ENCODE assay signal across 9 cellular contexts in genomic region chr16:79089735-79090284, GRCh38.
A peak's percentile ranks its signal among the peaks of the same experiment; 100 is the strongest.
DNase-seq lines count a peak whose midpoint lies in the region; ATAC-seq and TF ChIP-seq lines count a peak whose summit lies in the region.
"Had no signal": no experiment of that assay in that cellular context is flagged by ENCODE, and none has a peak within 500 bp of the region (broad histone marks: within the 10 kb centered on the region; RNA-seq: fewer than 3 reads in every experiment).

No MANE protein-coding gene starts in this region.

- peak overlapping the region; percentile 12 for H3K27ac Mint-ChIP-seq in CD8-positive, alpha-beta T cell
- H3K27ac Mint-ChIP-seq in activated T-helper 17 cell treated with anti-CD3 and anti-CD28 coated beads, Interleukin-2, amount 50 U/mL, for 72 hours, result peak overlapping the region; percentile 93

- peak overlapping the region; percentile 32 for H3K4me3 ChIP-seq in CD8-positive, alpha-beta T cell (ENCODE audit: low read depth, low read length)
- peak overlapping the region in 2 of 7 experiments; percentile 9 to 15 for H3K4me3 ChIP-seq in skin epidermis
- H3K4me3 ChIP-seq: SJCRH30 had no signal

- CTCF ChIA-PET in CD8-positive, alpha-beta T cell (lab: Charles Lee), result no interaction called here

- no peaks in the 10 kb centered on the region for H3K36me3 Mint-ChIP-seq in CD8-positive, alpha-beta T cell
- peaks cover 11% of the 10 kb centered on the region for H3K36me3 Mint-ChIP-seq in activated T-helper 17 cell treated with anti-CD3 and anti-CD28 coated beads, Interleukin-2, amount 50 U/mL, for 72 hours (ENCODE audit: low read depth)

- no peaks in the 10 kb centered on the region for H3K36me3 ChIP-seq in CD8-positive, alpha-beta T cell (ENCODE audit: insufficient read depth, low read length)
- H3K36me3 ChIP-seq: SJCRH30 had no signal

- ATAC-seq in CD8-positive, alpha-beta T cell, result peak; percentile 60
- peak; percentile 76 for ATAC-seq in activated T-helper 17 cell treated with anti-CD3 and anti-CD28 coated beads, Interleukin-2, amount 50 U/mL, for 72 hours (replicated peaks)
- ATAC-seq in HG02840 (IDR thresholded peaks at IDR 0.05; ENCODE audit: low FRiP score, unreplicated experiment) (no peak), GM18498 (IDR thresholded peaks at IDR 0.05; ENCODE audit: unreplicated experiment) (no peak), left lobe of liver (no peak)

- H3K9me3 ChIP-seq in CD8-positive, alpha-beta T cell (ENCODE audit: low read length), result no peaks in the 10 kb centered on the region
- H3K9me3 ChIP-seq: SJCRH30 had no signal

- no peak for TF ChIP-seq CTCF in CD8-positive, alpha-beta T cell (IDR thresholded peaks at IDR 0.05)

- no peaks in the 10 kb centered on the region for H3K27me3 Mint-ChIP-seq in CD8-positive, alpha-beta T cell (ENCODE audit: low read depth)
- no peaks in the 10 kb centered on the region for H3K27me3 Mint-ChIP-seq in activated T-helper 17 cell treated with anti-CD3 and anti-CD28 coated beads, Interleukin-2, amount 50 U/mL, for 72 hours

- intact Hi-C loops in CD8-positive, alpha-beta T cell (cut with DNase I, micrococcal nuclease), result loop anchor here in 1 of 2 experiments (5.0 kb wide), 1 partner anchor 182 kb away; no protein-coding TSS in a partner anchor

- no peaks in the 10 kb centered on the region for H3K27me3 ChIP-seq in CD8-positive, alpha-beta T cell (ENCODE audit: insufficient read depth, low read length)
- H3K27me3 ChIP-seq: SJCRH30 had no signal

- POLR2A ChIA-PET in CD8-positive, alpha-beta T cell (lab: Charles Lee), result interaction anchor here (1.5 kb wide), 1 partner anchor 12 kb away, joined by 6 read pairs; no protein-coding TSS in a partner anchor

- peak overlapping the region; percentile 71 for H3K4me3 Mint-ChIP-seq in CD8-positive, alpha-beta T cell
- peak overlapping the region; percentile 70 for H3K4me3 Mint-ChIP-seq in activated T-helper 17 cell treated with anti-CD3 and anti-CD28 coated beads, Interleukin-2, amount 50 U/mL, for 72 hours

- peaks cover 47% of the 10 kb centered on the region for H3K4me1 Mint-ChIP-seq in CD8-positive, alpha-beta T cell (ENCODE audit: low read depth)
- H3K4me1 Mint-ChIP-seq in activated T-helper 17 cell treated with anti-CD3 and anti-CD28 coated beads, Interleukin-2, amount 50 U/mL, for 72 hours, result peaks cover 30% of the 10 kb centered on the region

- peaks cover 50% of the 10 kb centered on the region for H3K4me1 ChIP-seq in CD8-positive, alpha-beta T cell (ENCODE audit: insufficient read depth, low read length)
- H3K4me1 ChIP-seq: SJCRH30 had no signal

- no peaks in the 10 kb centered on the region for H3K9me3 Mint-ChIP-seq in CD8-positive, alpha-beta T cell
- peaks cover 8% of the 10 kb centered on the region for H3K9me3 Mint-ChIP-seq in activated T-helper 17 cell treated with anti-CD3 and anti-CD28 coated beads, Interleukin-2, amount 50 U/mL, for 72 hours

- no peak overlapping the region for H3K27ac ChIP-seq in CD8-positive, alpha-beta T cell (ENCODE audit: low read depth, low read length)
- peak overlapping the region in 11 of 21 experiments; percentile 1 to 77 (median 31) for H3K27ac ChIP-seq in skin epidermis
- H3K27ac ChIP-seq: SJCRH30 had no signal

- DNase-seq in CD8-positive, alpha-beta T cell, result peak in 5 of 7 experiments; percentile 17 to 54 (median 23)
- DNase-seq in Kasumi-1 (lab: John Stamatoyannopoulos, UW), result peak; percentile 69 to 79
- no peak for DNase-seq in NCI-H524 treated with DMSO at 0.1 percent for 48 hours (lab: John Stamatoyannopoulos, UW)
- no peak for DNase-seq in left lobe of liver (ENCODE audit: low spot score)
- DNase-seq: SJCRH30 had no signal

Comparison
In these comparisons a context has a peak if more than half of its experiments do, and no peak if none do; other contexts are left out.
1. ATAC-seq: peak in CD8-positive, alpha-beta T cell (single experiment) and activated T-helper 17 cell treated with anti-CD3 and anti-CD28 coated beads, Interleukin-2, amount 50 U/mL, for 72 hours (single experiment); none in HG02840 (single experiment), GM18498 (single experiment) and left lobe of liver (single experiment).
2. DNase-seq: peak in CD8-positive, alpha-beta T cell (5 of 7) and Kasumi-1 (2 of 2); none in NCI-H524 treated with DMSO at 0.1 percent for 48 hours (single experiment) and left lobe of liver (single experiment).